ENCODE assay signal across 9 cellular contexts in genomic region chr5:159971931-159972461, GRCh38. TPM values are rescaled to one million over a fixed set of nuclear protein-coding genes. Genes with fewer than 3 reads are reported as not detected.
A peak's percentile ranks its signal among the peaks of the same experiment; 100 is the strongest.
DNase-seq lines count a peak whose midpoint lies in the region; ATAC-seq and TF ChIP-seq lines count a peak whose summit lies in the region.
"Had no signal": no experiment of that assay in that cellular context is flagged by ENCODE, and none has a peak within 500 bp of the region (broad histone marks: within the 10 kb centered on the region; RNA-seq: fewer than 3 reads in every experiment).

No MANE protein-coding gene starts in this region.

- H3K4me1 ChIP-seq in liver (ENCODE audit: control insufficient read depth in 4 of 4, insufficient read depth in 4 of 4, low read length in 3 of 4) (peaks cover 4 to 10% (median 6%) of the 10 kb centered on the region in 4 donors), thyroid gland (peaks cover 0 to 12% of the 10 kb centered on the region in 2 donors)

- intact Hi-C loops in activated CD4-positive, alpha-beta T cell treated with anti-CD3 and anti-CD28 coated beads for 36 hours (cut with DNase I, micrococcal nuclease), result no loop called here
- intact Hi-C loops in activated CD4-positive, alpha-beta T cell treated with anti-CD3 and anti-CD28 coated beads, Interleukin-2, amount 10 ng/mL, durations not matched to agents 24 days and 14 days (cut with micrococcal nuclease), result loop anchor here (5.0 kb wide), 1 partner anchor 530 kb away; no protein-coding TSS in a partner anchor
- intact Hi-C loops in thyroid gland (cut with DNase I), result no loop called here

- H3K4me3 ChIP-seq in liver (ENCODE audit: low read depth in 1 of 3, low read length in 3 of 3), result peak overlapping the region in 1 of 3 donors; percentile 38
- peak overlapping the region in 1 of 3 donors; percentile 15 for H3K4me3 ChIP-seq in thyroid gland (replicated peaks in 1 of 3)

- no peaks in the 10 kb centered on the region for H3K36me3 Mint-ChIP-seq in activated CD4-positive, alpha-beta T cell treated with anti-CD3 and anti-CD28 coated beads for 36 hours (ENCODE audit: low read depth)
- H3K36me3 Mint-ChIP-seq in activated CD4-positive, alpha-beta T cell treated with anti-CD3 and anti-CD28 coated beads, Interleukin-2, amount 10 ng/mL, durations not matched to agents 24 days and 14 days (ENCODE audit: low read depth), result no peaks in the 10 kb centered on the region
- peaks cover 2% of the 10 kb centered on the region for H3K36me3 Mint-ChIP-seq in effector memory CD8-positive, alpha-beta T cell (ENCODE audit: insufficient read depth)
- no peaks in the 10 kb centered on the region for H3K36me3 Mint-ChIP-seq in T-helper 2 cell treated with Interferon-gamma antibody and Interleukin-4, amounts not matched to agents 5 μg/mL and 100 μg/mL, for 36 hours (ENCODE audit: low read depth)

- no peaks in the 10 kb centered on the region for H3K9me3 Mint-ChIP-seq in activated CD4-positive, alpha-beta T cell treated with anti-CD3 and anti-CD28 coated beads for 36 hours (ENCODE audit: low read depth)
- no peaks in the 10 kb centered on the region for H3K9me3 Mint-ChIP-seq in activated CD4-positive, alpha-beta T cell treated with anti-CD3 and anti-CD28 coated beads, Interleukin-2, amount 10 ng/mL, durations not matched to agents 24 days and 14 days
- no peaks in the 10 kb centered on the region for H3K9me3 Mint-ChIP-seq in effector memory CD8-positive, alpha-beta T cell
- no peaks in the 10 kb centered on the region for H3K9me3 Mint-ChIP-seq in T-helper 2 cell treated with Interferon-gamma antibody and Interleukin-4, amounts not matched to agents 5 μg/mL and 100 μg/mL, for 36 hours

- H3K27me3 ChIP-seq in liver (ENCODE audit: control insufficient read depth in 4 of 4, insufficient read depth in 4 of 4, low read length in 3 of 4) (no peaks in the 10 kb centered on the region), thyroid gland (peaks cover 8% of the 10 kb centered on the region)

- 12% methylated on average over 76 of the region's 76 CpGs for WGBS in liver
- WGBS in thyroid gland, 2 donors, result 0 to 22% methylated on average over 1 to 30 of the region's 76 CpGs

- no peak overlapping the region for H3K27ac Mint-ChIP-seq in activated CD4-positive, alpha-beta T cell treated with anti-CD3 and anti-CD28 coated beads for 36 hours
- H3K27ac Mint-ChIP-seq in activated CD4-positive, alpha-beta T cell treated with anti-CD3 and anti-CD28 coated beads, Interleukin-2, amount 10 ng/mL, durations not matched to agents 24 days and 14 days, result no peak overlapping the region
- H3K27ac Mint-ChIP-seq in effector memory CD8-positive, alpha-beta T cell, result no peak overlapping the region
- H3K27ac Mint-ChIP-seq in T-helper 2 cell treated with Interferon-gamma antibody and Interleukin-4, amounts not matched to agents 5 μg/mL and 100 μg/mL, for 36 hours, result no peak overlapping the region

- CTCF ChIA-PET in activated CD4-positive, alpha-beta T cell treated with anti-CD3 and anti-CD28 coated beads for 36 hours (lab: Charles Lee), result no interaction called here

- H3K36me3 ChIP-seq in liver (ENCODE audit: control insufficient read depth in 4 of 4, insufficient read depth in 3 of 4, low read depth in 1 of 4, low read length in 3 of 4), result no peaks in the 10 kb centered on the region
- no peaks in the 10 kb centered on the region for H3K36me3 ChIP-seq in thyroid gland

- TF ChIP-seq CTCF in liver (IDR thresholded peaks at IDR 0.05; ENCODE audit: low read depth, low read length, missing input control) (peak; percentile 6), thyroid gland (IDR thresholded peaks at IDR 0.05) (no peak)

- H3K9me3 ChIP-seq in liver (ENCODE audit: control insufficient read depth in 4 of 4, low read length in 3 of 4), result no peaks in the 10 kb centered on the region
- H3K9me3 ChIP-seq in thyroid gland, result no peaks in the 10 kb centered on the region

- POLR2A ChIA-PET in activated CD4-positive, alpha-beta T cell treated with anti-CD3 and anti-CD28 coated beads for 36 hours (lab: Charles Lee), result no interaction called here

- no peak overlapping the region for H3K4me3 Mint-ChIP-seq in activated CD4-positive, alpha-beta T cell treated with anti-CD3 and anti-CD28 coated beads for 36 hours
- no peak overlapping the region for H3K4me3 Mint-ChIP-seq in activated CD4-positive, alpha-beta T cell treated with anti-CD3 and anti-CD28 coated beads, Interleukin-2, amount 10 ng/mL, durations not matched to agents 24 days and 14 days
- peak overlapping the region; percentile 43 to 44 for H3K4me3 Mint-ChIP-seq in effector memory CD8-positive, alpha-beta T cell
- no peak overlapping the region for H3K4me3 Mint-ChIP-seq in T-helper 2 cell treated with Interferon-gamma antibody and Interleukin-4, amounts not matched to agents 5 μg/mL and 100 μg/mL, for 36 hours

- H3K4me1 Mint-ChIP-seq in activated CD4-positive, alpha-beta T cell treated with anti-CD3 and anti-CD28 coated beads for 36 hours, result peaks cover 11% of the 10 kb centered on the region
- peaks cover 4% of the 10 kb centered on the region for H3K4me1 Mint-ChIP-seq in activated CD4-positive, alpha-beta T cell treated with anti-CD3 and anti-CD28 coated beads, Interleukin-2, amount 10 ng/mL, durations not matched to agents 24 days and 14 days
- H3K4me1 Mint-ChIP-seq in effector memory CD8-positive, alpha-beta T cell (ENCODE audit: low read depth in 2 of 2), result peaks cover 7 to 8% of the 10 kb centered on the region in 2 donors
- H3K4me1 Mint-ChIP-seq in T-helper 2 cell treated with Interferon-gamma antibody and Interleukin-4, amounts not matched to agents 5 μg/mL and 100 μg/mL, for 36 hours (ENCODE audit: low read depth), result peaks cover 5% of the 10 kb centered on the region

- no peak overlapping the region for H3K9ac ChIP-seq in liver (ENCODE audit: low read depth in 1 of 2, low read length in 2 of 2)

- H3K27ac ChIP-seq in liver (ENCODE audit: low read depth in 1 of 2, low read length in 2 of 2) (no peak overlapping the region), thyroid gland (no peak overlapping the region)

- peak; percentile 25 for DNase-seq in activated CD4-positive, alpha-beta T cell treated with anti-CD3 and anti-CD28 coated beads for 36 hours
- DNase-seq in activated CD4-positive, alpha-beta T cell treated with anti-CD3 and anti-CD28 coated beads, Interleukin-2, amount 10 ng/mL, durations not matched to agents 24 days and 14 days, result no peak
- DNase-seq in effector memory CD8-positive, alpha-beta T cell, result no peak
- peak; percentile 53 to 55 for DNase-seq in thyroid gland
- DNase-seq in T-helper 2 cell treated with Interferon-gamma antibody and Interleukin-4, amounts not matched to agents 5 μg/mL and 100 μg/mL, for 36 hours (ENCODE audit: low spot score), result no peak
- DNase-seq in NK-92 treated with Interleukin-12 subunit alpha and Interleukin-12 subunit beta, amount 100 ng/mL, for 24 hours (lab: John Stamatoyannopoulos, UW), result no peak
- no peak for DNase-seq in NK-92 (lab: John Stamatoyannopoulos, UW; ENCODE audit: unreplicated experiment)

- ATAC-seq in activated CD4-positive, alpha-beta T cell treated with anti-CD3 and anti-CD28 coated beads for 36 hours, result no peak
- ATAC-seq in effector memory CD8-positive, alpha-beta T cell (replicated peaks), result no peak

- no peak for TF ChIP-seq RAD21 in liver (IDR thresholded peaks at IDR 0.05)

- TF ChIP-seq POLR2A in thyroid gland (IDR thresholded peaks at IDR 0.05), result no peak

- H3K27me3 Mint-ChIP-seq in activated CD4-positive, alpha-beta T cell treated with anti-CD3 and anti-CD28 coated beads for 36 hours, result peaks cover 44% of the 10 kb centered on the region
- peaks cover 62% of the 10 kb centered on the region for H3K27me3 Mint-ChIP-seq in activated CD4-positive, alpha-beta T cell treated with anti-CD3 and anti-CD28 coated beads, Interleukin-2, amount 10 ng/mL, durations not matched to agents 24 days and 14 days
- peaks cover 64 to 94% of the 10 kb centered on the region in 2 donors for H3K27me3 Mint-ChIP-seq in effector memory CD8-positive, alpha-beta T cell
- peaks cover 65% of the 10 kb centered on the region for H3K27me3 Mint-ChIP-seq in T-helper 2 cell treated with Interferon-gamma antibody and Interleukin-4, amounts not matched to agents 5 μg/mL and 100 μg/mL, for 36 hours (ENCODE audit: low read depth)

TF ChIP-seq in liver, 16 proteins besides CTCF, POLR2A, EP300 and RAD21 (continues in another document):
- TF ChIP-seq FOXA2 (IDR thresholded peaks at IDR 0.05) (no peak), NR2F2 (IDR thresholded peaks at IDR 0.05) (no peak), HNF4A (conservative IDR thresholded peaks at IDR 0.05) (no peak), YY1 (IDR thresholded peaks at IDR 0.05) (no peak), FOXA1 (IDR thresholded peaks at IDR 0.05) (no peak), EGR1 (IDR thresholded peaks at IDR 0.05; ENCODE audit: low read depth in 2 of 2) (no peak), GABPA (IDR thresholded peaks at IDR 0.05 in 1 of 2, conservative IDR thresholded peaks at IDR 0.05 in 1 of 2) (no peak), HNF4G (IDR thresholded peaks at IDR 0.05) (no peak)
- TF ChIP-seq, protein P1, sequence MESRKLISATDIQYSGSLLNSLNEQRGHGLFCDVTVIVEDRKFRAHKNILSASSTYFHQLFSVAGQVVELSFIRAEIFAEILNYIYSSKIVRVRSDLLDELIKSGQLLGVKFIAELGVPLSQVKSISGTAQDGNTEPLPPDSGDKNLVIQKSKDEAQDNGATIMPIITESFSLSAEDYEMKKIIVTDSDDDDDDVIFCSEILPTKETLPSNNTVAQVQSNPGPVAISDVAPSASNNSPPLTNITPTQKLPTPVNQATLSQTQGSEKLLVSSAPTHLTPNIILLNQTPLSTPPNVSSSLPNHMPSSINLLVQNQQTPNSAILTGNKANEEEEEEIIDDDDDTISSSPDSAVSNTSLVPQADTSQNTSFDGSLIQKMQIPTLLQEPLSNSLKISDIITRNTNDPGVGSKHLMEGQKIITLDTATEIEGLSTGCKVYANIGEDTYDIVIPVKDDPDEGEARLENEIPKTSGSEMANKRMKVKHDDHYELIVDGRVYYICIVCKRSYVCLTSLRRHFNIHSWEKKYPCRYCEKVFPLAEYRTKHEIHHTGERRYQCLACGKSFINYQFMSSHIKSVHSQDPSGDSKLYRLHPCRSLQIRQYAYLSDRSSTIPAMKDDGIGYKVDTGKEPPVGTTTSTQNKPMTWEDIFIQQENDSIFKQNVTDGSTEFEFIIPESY (IDR thresholded peaks at IDR 0.05), result no peak

RNA-seq across cellular contexts. Expression of gene TTC1, which starts 36.9 kb away (rescaled TPM):
- total RNA-seq in activated CD4-positive, alpha-beta T cell treated with anti-CD3 and anti-CD28 coated beads for 36 hours, result 10 to 100 TPM; 60.6 to 63.1 TPM
- 64.8 and 68.0 TPM in 2 replicates for total RNA-seq in activated CD4-positive, alpha-beta T cell treated with anti-CD3 and anti-CD28 coated beads, Interleukin-2, amount 10 ng/mL, durations not matched to agents 24 days and 14 days
- total RNA-seq in liver (10 to 100 TPM; 18.0 to 18.4 TPM), thyroid gland (10 to 100 TPM; 22.3 to 47.1 (median 36.5) TPM)
- polyA plus RNA-seq in liver, result 10 to 100 TPM; 26.0 to 35.5 TPM

RNA-seq across cellular contexts. Expression of gene ADRA1B, which starts 55.7 kb away (rescaled TPM):
- not detected for total RNA-seq in activated CD4-positive, alpha-beta T cell treated with anti-CD3 and anti-CD28 coated beads for 36 hours
- not detected in 2 replicates for total RNA-seq in activated CD4-positive, alpha-beta T cell treated with anti-CD3 and anti-CD28 coated beads, Interleukin-2, amount 10 ng/mL, durations not matched to agents 24 days and 14 days
- total RNA-seq in liver, result 10 to 100 TPM in 1 of 2 donors, under 1 TPM in 1; 0.70 to 13.1 TPM
- 10 to 100 TPM in 1 of 2 donors, 1 to 10 TPM in 1; 6.0 to 10.3 TPM for polyA plus RNA-seq in liver
- total RNA-seq in thyroid gland, result 10 to 100 TPM in 1 of 4 donors, 1 to 10 TPM in 3; 1.2 to 13.2 (median 3.1) TPM
- polyA plus RNA-seq: CD14-positive monocyte had no signal

Comparison
In these comparisons a context has a peak if more than half of its experiments do, and no peak if none do; other contexts are left out.
1. DNase-seq: peak in activated CD4-positive, alpha-beta T cell treated with anti-CD3 and anti-CD28 coated beads for 36 hours (single experiment) and thyroid gland (2 of 2); none in activated CD4-positive, alpha-beta T cell treated with anti-CD3 and anti-CD28 coated beads, Interleukin-2, amount 10 ng/mL, durations not matched to agents 24 days and 14 days (single experiment), effector memory CD8-positive, alpha-beta T cell (0 of 3), T-helper 2 cell treated with Interferon-gamma antibody and Interleukin-4, amounts not matched to agents 5 μg/mL and 100 μg/mL, for 36 hours (single experiment), NK-92 treated with Interleukin-12 subunit alpha and Interleukin-12 subunit beta, amount 100 ng/mL, for 24 hours (single experiment) and NK-92 (single experiment).
2. H3K4me3 Mint-ChIP-seq: peak in effector memory CD8-positive, alpha-beta T cell (2 of 2); none in activated CD4-positive, alpha-beta T cell treated with anti-CD3 and anti-CD28 coated beads for 36 hours (single experiment), activated CD4-positive, alpha-beta T cell treated with anti-CD3 and anti-CD28 coated beads, Interleukin-2, amount 10 ng/mL, durations not matched to agents 24 days and 14 days (single experiment) and T-helper 2 cell treated with Interferon-gamma antibody and Interleukin-4, amounts not matched to agents 5 μg/mL and 100 μg/mL, for 36 hours (single experiment).